Comparison of ENCODE assay signal across 2 cellular contexts in the genomic region with DNA sequence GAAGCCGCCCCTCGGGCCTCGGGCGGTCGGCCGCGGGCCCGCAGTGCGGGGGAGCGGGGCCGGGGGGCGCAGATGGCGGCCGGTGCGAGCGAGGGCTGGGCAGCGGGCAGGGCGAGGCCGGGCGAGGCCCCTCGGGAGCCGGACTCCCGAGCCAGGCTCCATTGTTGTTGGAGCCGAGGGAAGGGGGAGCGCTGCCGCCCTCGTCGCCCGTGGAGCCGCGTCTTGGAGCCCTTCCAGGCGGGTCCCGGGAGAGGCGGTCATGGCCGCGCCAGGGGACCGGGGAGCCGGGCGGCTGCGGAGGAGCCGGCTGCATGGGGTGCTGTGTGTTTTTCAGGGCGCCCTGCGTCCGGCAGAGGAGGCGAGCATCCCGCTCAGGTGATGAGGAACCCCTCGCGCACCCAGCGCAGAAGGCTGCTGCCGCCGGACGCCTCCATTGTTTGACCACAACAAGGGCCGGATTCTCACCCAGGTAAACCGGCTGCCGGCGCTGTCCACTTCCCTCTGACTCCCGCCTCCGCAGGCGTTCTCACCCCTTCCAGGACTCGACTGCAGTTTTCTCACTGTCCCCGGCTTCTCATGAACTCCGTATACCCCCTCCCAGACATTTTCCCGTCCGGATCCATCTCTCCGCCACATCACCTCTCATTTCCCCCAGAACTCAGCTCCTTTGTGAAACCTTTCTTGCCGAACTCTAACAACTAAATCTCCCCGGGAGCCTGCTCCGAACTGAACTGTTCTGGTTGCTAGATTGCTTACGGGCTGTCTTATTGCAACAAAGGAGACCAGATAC.
TF ChIP-seq lines count a peak whose summit lies in the region.

No MANE protein-coding gene starts in this region.

TF ChIP-seq in IMR-90, 13 proteins besides CTCF, POLR2A, EP300 and RAD21:
- no peak for TF ChIP-seq FOS (IDR thresholded peaks at IDR 0.05; ENCODE audit: low read depth, low read length)
- TF ChIP-seq RFX5 (IDR thresholded peaks at IDR 0.05; ENCODE audit: low read depth, low read length): no peak

TF ChIP-seq in H1, 55 proteins besides CTCF, POLR2A, EP300 and RAD21:
- TF ChIP-seq ATF3 (IDR thresholded peaks at IDR 0.05; ENCODE audit: insufficient read depth, low read depth, low read length): no peak
- peak; percentile 54 for TF ChIP-seq TAF1 (IDR thresholded peaks at IDR 0.05; ENCODE audit: low read depth, low read length)
- peak; percentile 89 for TF ChIP-seq KDM4A (IDR thresholded peaks at IDR 0.05; ENCODE audit: low read depth, low read length, severe bottlenecking)
- no peak for TF ChIP-seq ATF2 (IDR thresholded peaks at IDR 0.05; ENCODE audit: low read length)
- TF ChIP-seq KDM1A (IDR thresholded peaks at IDR 0.05; ENCODE audit: borderline replicate concordance, low read length): no peak
- TF ChIP-seq CBX8 (IDR thresholded peaks at IDR 0.05; ENCODE audit: borderline replicate concordance, low read depth, low read length): no peak
- peak; percentile 54 for TF ChIP-seq SAP30 (IDR thresholded peaks at IDR 0.05; ENCODE audit: insufficient read depth, insufficient replicate concordance, low read length)
- no peak for TF ChIP-seq KDM5A (IDR thresholded peaks at IDR 0.05; ENCODE audit: low read length)
- TF ChIP-seq NANOG (IDR thresholded peaks at IDR 0.05; ENCODE audit: insufficient read depth, low read depth, low read length, poor library complexity, severe bottlenecking): no peak
- TF ChIP-seq CEBPB (IDR thresholded peaks at IDR 0.05; ENCODE audit: low read depth, low read length): no peak
- TF ChIP-seq RBBP5 (IDR thresholded peaks at IDR 0.05; ENCODE audit: borderline replicate concordance, low read depth, low read length): 0 out of 2 replicates have a peak, but pooled peaks have one; percentile 52
- TF ChIP-seq SP4 (IDR thresholded peaks at IDR 0.05; ENCODE audit: low read length): no peak
- TF ChIP-seq ASH2L (IDR thresholded peaks at IDR 0.05; ENCODE audit: low read length): peak; percentile 61
- TF ChIP-seq EZH2 (IDR thresholded peaks at IDR 0.05; ENCODE audit: low read depth, low read length, severe bottlenecking): peak; percentile 52
- TF ChIP-seq CHD2 (IDR thresholded peaks at IDR 0.05; ENCODE audit: low read length): no peak
- no peak for TF ChIP-seq FOSL1 (IDR thresholded peaks at IDR 0.05; ENCODE audit: insufficient read depth, low read depth, low read length)
- TF ChIP-seq NRF1 (IDR thresholded peaks at IDR 0.05; ENCODE audit: low read depth, low read length): no peak
- TF ChIP-seq EGR1 (IDR thresholded peaks at IDR 0.05; ENCODE audit: borderline replicate concordance, low read depth, low read length): no peak
- TF ChIP-seq SRF (IDR thresholded peaks at IDR 0.05; ENCODE audit: low read depth, low read length): no peak
- TF ChIP-seq BACH1 (IDR thresholded peaks at IDR 0.05; ENCODE audit: low read length): no peak
- no peak for TF ChIP-seq TAF7 (optimal IDR thresholded peaks at IDR 0.05; ENCODE audit: borderline replicate concordance, low read depth, low read length)
- no peak for TF ChIP-seq POLR2AphosphoS5 (IDR thresholded peaks at IDR 0.05; ENCODE audit: low read depth, low read length)
- 0 out of 2 replicates have a peak, but pooled peaks have one; percentile 18 for TF ChIP-seq TBP (IDR thresholded peaks at IDR 0.05; ENCODE audit: low read depth, low read length)
- no peak for TF ChIP-seq MAFK (IDR thresholded peaks at IDR 0.05; ENCODE audit: low read depth, low read length)
- TF ChIP-seq SIN3A (conservative IDR thresholded peaks at IDR 0.05 in 1 of 2, IDR thresholded peaks at IDR 0.05 in 1 of 2; ENCODE audit: low read depth in 1 of 2, low read length in 2 of 2): peak in 1 of 2 experiments; percentile 67; a peak in 1 of 4 replicates
- TF ChIP-seq SUZ12 (IDR thresholded peaks at IDR 0.05; ENCODE audit: low read length): peak; percentile 60; the same call in 1 of the 2 replicates
- TF ChIP-seq HDAC6 (IDR thresholded peaks at IDR 0.05; ENCODE audit: low read depth, low read length): no peak
- TF ChIP-seq, protein P1, sequence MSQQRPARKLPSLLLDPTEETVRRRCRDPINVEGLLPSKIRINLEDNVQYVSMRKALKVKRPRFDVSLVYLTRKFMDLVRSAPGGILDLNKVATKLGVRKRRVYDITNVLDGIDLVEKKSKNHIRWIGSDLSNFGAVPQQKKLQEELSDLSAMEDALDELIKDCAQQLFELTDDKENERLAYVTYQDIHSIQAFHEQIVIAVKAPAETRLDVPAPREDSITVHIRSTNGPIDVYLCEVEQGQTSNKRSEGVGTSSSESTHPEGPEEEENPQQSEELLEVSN (IDR thresholded peaks at IDR 0.05): no peak
- TF ChIP-seq JUN (IDR thresholded peaks at IDR 0.05; ENCODE audit: low read depth, low read length): no peak
- no peak for TF ChIP-seq POU5F1 (IDR thresholded peaks at IDR 0.05; ENCODE audit: low read depth, low read length)
